Comparison of ENCODE assay signal across 19 cellular contexts in genomic region chr17:1810450-1811103, GRCh38. TPM values are rescaled to one million over a fixed set of nuclear protein-coding genes. Genes with fewer than 3 reads are reported as not detected.
A peak's percentile ranks its signal among the peaks of the same experiment; 100 is the strongest.
DNase-seq lines count a peak whose midpoint lies in the region; ATAC-seq and TF ChIP-seq lines count a peak whose summit lies in the region.
"Had no signal": no experiment of that assay in that cellular context is flagged by ENCODE, and none has a peak within 500 bp of the region (broad histone marks: within the 10 kb centered on the region; RNA-seq: fewer than 3 reads in every experiment).

No MANE protein-coding gene starts in this region.

- H2BK120ac ChIP-seq in neuronal stem cell (ENCODE audit: low read depth, low read length): no peak overlapping the region

- H3K4me2 ChIP-seq in neuronal stem cell (ENCODE audit: insufficient read depth, low read length, poor library complexity, severe bottlenecking): no peak overlapping the region

- no peak overlapping the region for H3K4me3 ChIP-seq in liver (ENCODE audit: low read depth in 1 of 3, low read length in 3 of 3)
- H3K4me3 ChIP-seq in neuronal stem cell (ENCODE audit: low read length in 2 of 2): no peak overlapping the region
- H3K4me3 ChIP-seq: SJSA1 had no signal

- 36% methylated on average over 20 of the region's 20 CpGs for WGBS in liver
- no CpG with 5 or more reads among the region's 20 CpGs for WGBS in neuronal stem cell (ENCODE audit: extremely low coverage in 2 of 2, insufficient read length in 2 of 2, insufficient replicate concordance in 1 of 2), 2 donors

- H4K8ac ChIP-seq in neuronal stem cell (ENCODE audit: low read depth, low read length): no peak overlapping the region

- TF ChIP-seq RAD21 in liver (IDR thresholded peaks at IDR 0.05): peak; percentile 24 to 29

- ATAC-seq in SK-N-SH treated with all-trans-retinoic acid at 6 μM for 48 hours: no peak
- ATAC-seq: Panc1 had no signal

- DNase-seq in RWPE1 (ENCODE audit: low spot score) (no peak), neuronal stem cell (ENCODE audit: low spot score) (no peak), activated T-cell treated with anti-CD3 and anti-CD28 coated beads for 4 hours (no peak), cortex of kidney (lab: John Stamatoyannopoulos, UW) (no peak)
- DNase-seq in activated CD4-positive, alpha-beta T cell treated with anti-CD3 and anti-CD28 coated beads for 48 hours: no peak
- DNase-seq: CD4-positive, CD25-positive, alpha-beta regulatory T cell; H9; Kasumi-1; NCI-H1694; NCI-H2081; NCI-H2171; NCI-H345; NCI-H524; NCI-H774; NK-92 treated with Interleukin-12 subunit alpha and Interleukin-12 subunit beta, amount 100 ng/mL, for 24 hours had no signal

- H2BK5ac ChIP-seq in neuronal stem cell (ENCODE audit: low read length): no peak overlapping the region

- no peak overlapping the region for H3K14ac ChIP-seq in neuronal stem cell (ENCODE audit: low read length)

- H3K4me1 ChIP-seq in liver (ENCODE audit: control insufficient read depth in 4 of 4, insufficient read depth in 4 of 4, low read length in 3 of 4): peaks cover 0 to 28% (median 19%) of the 10 kb centered on the region in 4 donors
- no peaks in the 10 kb centered on the region for H3K4me1 ChIP-seq in neuronal stem cell (ENCODE audit: control insufficient read depth in 2 of 2, insufficient read depth in 1 of 2, low read depth in 1 of 2, low read length in 2 of 2)
- H3K4me1 ChIP-seq: SJSA1 had no signal

- H2BK15ac ChIP-seq in neuronal stem cell (ENCODE audit: low read length): no peak overlapping the region

- H3K23ac ChIP-seq in neuronal stem cell (ENCODE audit: low read depth, low read length, poor library complexity): no peak overlapping the region

- POLR2A ChIA-PET in RWPE1 (lab: Yijun Ruan, JAX; ENCODE audit: low non-redundant PET): no interaction called here

- H3K4ac ChIP-seq in neuronal stem cell (ENCODE audit: low read length): no peak overlapping the region

- H4K91ac ChIP-seq in neuronal stem cell (ENCODE audit: low read depth, low read length, poor library complexity): no peak overlapping the region

- H2AFZ ChIP-seq in neuronal stem cell (ENCODE audit: low read length): no peak overlapping the region

- no peak overlapping the region for H3K18ac ChIP-seq in neuronal stem cell (ENCODE audit: low read length)

- peaks cover 0 to 4% (median 0%) of the 10 kb centered on the region in 4 donors for H3K36me3 ChIP-seq in liver (ENCODE audit: control insufficient read depth in 4 of 4, insufficient read depth in 3 of 4, low read depth in 1 of 4, low read length in 3 of 4)
- H3K36me3 ChIP-seq in neuronal stem cell (replicated peaks in 1 of 2; ENCODE audit: control insufficient read depth in 2 of 2, insufficient read depth in 2 of 2, low read length in 2 of 2): peaks cover 12 to 64% of the 10 kb centered on the region in 2 donors

- peak overlapping the region; percentile 6; the same call in 1 of the 2 replicates for H3K27ac ChIP-seq in RWPE1
- peak overlapping the region; percentile 20 to 64 for H3K27ac ChIP-seq in liver (ENCODE audit: low read depth in 1 of 2, low read length in 2 of 2)
- H3K27ac ChIP-seq in neuronal stem cell (replicated peaks; ENCODE audit: low read length): no peak overlapping the region
- H3K27ac ChIP-seq: SJSA1 had no signal

- CTCF ChIA-PET in RWPE1 (lab: Yijun Ruan, JAX): interaction anchor here (0.5 kb wide), 1 partner anchor 117 kb away, joined by 4 read pairs; no protein-coding TSS in a partner anchor

- no peaks in the 10 kb centered on the region for H3K9me3 ChIP-seq in liver (ENCODE audit: control insufficient read depth in 4 of 4, low read length in 3 of 4)
- no peaks in the 10 kb centered on the region for H3K9me3 ChIP-seq in neuronal stem cell (replicated peaks in 1 of 2; ENCODE audit: control insufficient read depth in 2 of 2, insufficient read depth in 1 of 2, low read depth in 1 of 2, low read length in 2 of 2)
- H3K9me3 ChIP-seq: SJSA1 had no signal

- TF ChIP-seq CTCF in RWPE1 (conservative IDR thresholded peaks at IDR 0.05; ENCODE audit: low read depth) (no peak), liver (IDR thresholded peaks at IDR 0.05; ENCODE audit: low read depth, low read length, missing input control) (no peak)

- no peak overlapping the region for H2BK12ac ChIP-seq in neuronal stem cell (ENCODE audit: low read length)

- peaks cover 4% of the 10 kb centered on the region for H3K79me1 ChIP-seq in neuronal stem cell (ENCODE audit: low read depth, low read length)

- H3K9ac ChIP-seq in liver (ENCODE audit: low read depth in 1 of 2, low read length in 2 of 2) (no peak overlapping the region), neuronal stem cell (ENCODE audit: low read depth, low read length, poor library complexity) (peak overlapping the region; percentile 34)

- H3K27me3 ChIP-seq in liver (ENCODE audit: control insufficient read depth in 4 of 4, insufficient read depth in 4 of 4, low read length in 3 of 4) (no peaks in the 10 kb centered on the region), neuronal stem cell (ENCODE audit: control insufficient read depth in 3 of 3, insufficient read depth in 3 of 3, low read depth in 1 of 3, low read length in 3 of 3) (no peaks in the 10 kb centered on the region)
- H3K27me3 ChIP-seq: SJSA1 had no signal

- H2AK5ac ChIP-seq in neuronal stem cell (ENCODE audit: low read depth, low read length): no peak overlapping the region

TF ChIP-seq in liver, 16 proteins besides CTCF, POLR2A, EP300 and RAD21 (continues in another document):
- TF ChIP-seq FOXA1 (IDR thresholded peaks at IDR 0.05): no peak
- TF ChIP-seq NR2F2 (IDR thresholded peaks at IDR 0.05): no peak
- TF ChIP-seq HNF4G (IDR thresholded peaks at IDR 0.05): peak; percentile 96
- TF ChIP-seq GABPA (IDR thresholded peaks at IDR 0.05 in 1 of 2, conservative IDR thresholded peaks at IDR 0.05 in 1 of 2): peak in 1 of 2 donors; percentile 53
- peak; percentile 75 for TF ChIP-seq YY1 (IDR thresholded peaks at IDR 0.05)

TF ChIP-seq in SK-N-SH treated with all-trans-retinoic acid at 6 μM for 48 hours, 23 proteins besides CTCF, POLR2A, EP300 and RAD21:
- TF ChIP-seq CREB5 (CRISPR knock-in tag; IDR thresholded peaks at IDR 0.05; ENCODE audit: low read depth) (no peak), ARNTL (CRISPR knock-in tag; IDR thresholded peaks at IDR 0.05; ENCODE audit: borderline replicate concordance, low read depth) (no peak), POU6F1 (CRISPR knock-in tag; IDR thresholded peaks at IDR 0.05; ENCODE audit: borderline replicate concordance, low read depth) (no peak), SNAI2 (CRISPR knock-in tag; IDR thresholded peaks at IDR 0.05) (no peak), RARB (CRISPR knock-in tag; IDR thresholded peaks at IDR 0.05) (no peak), ZFP30 (CRISPR knock-in tag; IDR thresholded peaks at IDR 0.05) (no peak), TOX (CRISPR knock-in tag; IDR thresholded peaks at IDR 0.05; ENCODE audit: borderline replicate concordance) (no peak), ZC3H10 (CRISPR knock-in tag; IDR thresholded peaks at IDR 0.05) (no peak)

RNA-seq across cellular contexts. Expression of gene SMYD4, which starts 19.1 kb away (rescaled TPM):
- total RNA-seq in liver: 1 to 10 TPM; 6.0 to 9.5 TPM
- polyA plus RNA-seq in liver: 1 to 10 TPM; 2.2 to 4.4 TPM
- polyA plus RNA-seq in neuronal stem cell (2013, experiment 1 of 2): 9.2 TPM
- 9.9 TPM for polyA plus RNA-seq in neuronal stem cell (2013, experiment 2 of 2)

RNA-seq across cellular contexts. Expression of gene RPA1, which starts 19.2 kb away (rescaled TPM):
- 10 to 100 TPM; 11.9 to 29.5 TPM for total RNA-seq in liver
- 10 to 100 TPM in 1 of 2 donors, 1 to 10 TPM in 1; 9.2 to 11.9 TPM for polyA plus RNA-seq in liver
- polyA plus RNA-seq in neuronal stem cell (2013, experiment 1 of 2): 61.4 TPM
- 60.4 TPM for polyA plus RNA-seq in neuronal stem cell (2013, experiment 2 of 2)

RNA-seq across cellular contexts. Expression of gene SERPINF1, which starts 48.7 kb away (rescaled TPM):
- 1,000 to 10,000 TPM in 1 of 2 donors, 100 to 1,000 TPM in 1; 319 to 1,105 TPM for total RNA-seq in liver
- 100 to 1,000 TPM; 742 to 798 TPM for polyA plus RNA-seq in liver
- 65.7 TPM for polyA plus RNA-seq in neuronal stem cell (2013, experiment 1 of 2)
- polyA plus RNA-seq in neuronal stem cell (2013, experiment 2 of 2): 62.7 TPM
- total RNA-seq: CD4-positive, CD25-positive, alpha-beta regulatory T cell; SJSA1 had no signal
